Comparison of ENCODE assay signal across 9 cellular contexts in genomic region chr1:156742017-156742416, GRCh38. TPM values are rescaled to one million over a fixed set of nuclear protein-coding genes. Genes with fewer than 3 reads are reported as not detected.
A peak's percentile ranks its signal among the peaks of the same experiment; 100 is the strongest.
DNase-seq lines count a peak whose midpoint lies in the region; ATAC-seq and TF ChIP-seq lines count a peak whose summit lies in the region.
"Had no signal": no experiment of that assay in that cellular context is flagged by ENCODE, and none has a peak within 500 bp of the region (broad histone marks: within the 10 kb centered on the region; RNA-seq: fewer than 3 reads in every experiment).

No MANE protein-coding gene starts in this region.

- H4K20me1 ChIP-seq in DND-41 (ENCODE audit: insufficient read depth, low read length) = peaks cover 24% of the 10 kb centered on the region
- H4K20me1 ChIP-seq in OCI-LY7 (ENCODE audit: insufficient read depth, low read length) = peaks cover 9% of the 10 kb centered on the region; the same call in 1 of the 2 replicates

- no peak overlapping the region for H2BK12ac ChIP-seq in trophoblast cell (ENCODE audit: low read length)

- H3K27ac ChIP-seq in DND-41 (ENCODE audit: low read length) (peak overlapping the region; percentile 79), OCI-LY7 (ENCODE audit: low read depth, low read length, poor library complexity, severe bottlenecking) (peak overlapping the region; percentile 70), trophoblast cell (ENCODE audit: low read depth, low read length) (peak overlapping the region; percentile 59)
- H3K27ac ChIP-seq in effector memory CD4-positive, alpha-beta T cell (ENCODE audit: insufficient read depth, low read length, poor library complexity, severe bottlenecking) = peak overlapping the region; percentile 74

- H3K36me3 ChIP-seq in DND-41 (ENCODE audit: insufficient read depth, low read length) (peaks cover 68% of the 10 kb centered on the region), OCI-LY7 (ENCODE audit: insufficient read depth, low read length) (peaks cover 81% of the 10 kb centered on the region), trophoblast cell (ENCODE audit: control insufficient read depth in 1 of 2, insufficient read depth in 2 of 2, low read length in 2 of 2) (peaks cover 38 to 50% of the 10 kb centered on the region in 2 experiments)
- H3K36me3 ChIP-seq in effector memory CD4-positive, alpha-beta T cell (ENCODE audit: control insufficient read depth, insufficient read depth, low read length) = peaks cover 40% of the 10 kb centered on the region

- H3K4me2 ChIP-seq in DND-41 (ENCODE audit: insufficient read depth, low read length) (peak overlapping the region; percentile 57), OCI-LY7 (ENCODE audit: low read length) (peak overlapping the region; percentile 67), trophoblast cell (ENCODE audit: low read length) (no peak overlapping the region)

- DNase-seq in DND-41 (no peak), OCI-LY7 (ENCODE audit: low spot score) (no peak), trophoblast cell (no peak), NCI-H1048 (lab: John Stamatoyannopoulos, UW) (no peak), AG20443 (ENCODE audit: low spot score) (no peak), HK-2 (ENCODE audit: unreplicated experiment) (no peak)
- no peak for DNase-seq in effector memory CD4-positive, alpha-beta T cell
- DNase-seq: SHP77 treated with DMSO at 0.1 percent for 48 hours had no signal

- peak overlapping the region in 1 of 2 experiments; percentile 48; a peak in 2 of 4 replicates for H3K4me3 ChIP-seq in DND-41 (ENCODE audit: low read depth in 1 of 2, low read length in 2 of 2)
- no peak overlapping the region for H3K4me3 ChIP-seq in OCI-LY7 (ENCODE audit: low read depth, low read length, poor library complexity, severe bottlenecking)
- H3K4me3 ChIP-seq in effector memory CD4-positive, alpha-beta T cell (ENCODE audit: insufficient read depth, low read depth, low read length, poor library complexity, severe bottlenecking) = no peak overlapping the region
- H3K4me3 ChIP-seq in trophoblast cell (ENCODE audit: low read depth, low read length) = no peak overlapping the region

- no peaks in the 10 kb centered on the region for H3K27me3 ChIP-seq in DND-41 (ENCODE audit: insufficient read depth, low read length, poor library complexity)
- H3K27me3 ChIP-seq in effector memory CD4-positive, alpha-beta T cell (replicated peaks; ENCODE audit: control insufficient read depth, insufficient read depth, low read length, poor library complexity, severe bottlenecking) = no peaks in the 10 kb centered on the region
- no peaks in the 10 kb centered on the region for H3K27me3 ChIP-seq in trophoblast cell (ENCODE audit: insufficient read depth, low read length)

- no peak for TF ChIP-seq CTCF in DND-41 (IDR thresholded peaks at IDR 0.05; ENCODE audit: borderline replicate concordance, extremely low read depth, low read length, poor library complexity, severe bottlenecking)
- no peak for TF ChIP-seq CTCF in OCI-LY7 (conservative IDR thresholded peaks at IDR 0.05; ENCODE audit: low read length)

- H3K4me1 ChIP-seq in DND-41 (ENCODE audit: insufficient read depth, low read length) (peaks cover 47% of the 10 kb centered on the region), OCI-LY7 (ENCODE audit: insufficient read depth, low read length, poor library complexity, severe bottlenecking) (peaks cover 37% of the 10 kb centered on the region), trophoblast cell (ENCODE audit: control insufficient read depth in 1 of 2, insufficient read depth in 2 of 2, low read length in 2 of 2) (peaks cover 15 to 16% of the 10 kb centered on the region in 2 experiments)
- H3K4me1 ChIP-seq in effector memory CD4-positive, alpha-beta T cell (ENCODE audit: control insufficient read depth, insufficient read depth, low read length, poor library complexity, severe bottlenecking) = peaks cover 26% of the 10 kb centered on the region

- H3K9me2 ChIP-seq in OCI-LY7 (ENCODE audit: insufficient read depth, low read length) = no peaks in the 10 kb centered on the region

- BruUV-seq in OCI-LY7 (replicated peaks; lab: Mats Ljungman, UMichigan) = no TSS peak

- H3K9me3 ChIP-seq in DND-41 (ENCODE audit: insufficient read depth, low read length, severe bottlenecking) (no peaks in the 10 kb centered on the region), OCI-LY7 (ENCODE audit: low read length) (no peaks in the 10 kb centered on the region), trophoblast cell (ENCODE audit: insufficient read depth, low read depth, low read length) (no peaks in the 10 kb centered on the region)
- H3K9me3 ChIP-seq in effector memory CD4-positive, alpha-beta T cell (ENCODE audit: control insufficient read depth, low read length) = no peaks in the 10 kb centered on the region

- H2AFZ ChIP-seq in DND-41 (ENCODE audit: low read depth, low read length) (no peak overlapping the region), OCI-LY7 (ENCODE audit: low read length) (no peak overlapping the region), trophoblast cell (ENCODE audit: insufficient read depth, low read length, poor library complexity) (no peak overlapping the region)

- no peak overlapping the region for H2AK5ac ChIP-seq in trophoblast cell (ENCODE audit: low read length)

- no peak overlapping the region for H3K18ac ChIP-seq in trophoblast cell (ENCODE audit: low read length)

- H3K23ac ChIP-seq in trophoblast cell (ENCODE audit: low read length) = no peak overlapping the region

- POLR2A ChIA-PET in OCI-LY7 (lab: Charles Lee) = interaction anchor here (1.2 to 2.7 kb wide), 4 partner anchors 14 to 25 kb away, joined by 3 to 16 read pairs (median 4); partner anchors contain the start of genes METTL25B and PRCC

- H3K14ac ChIP-seq in trophoblast cell (ENCODE audit: low read length) = no peak overlapping the region

- H3K9ac ChIP-seq in DND-41 (ENCODE audit: low read depth, low read length) = no peak overlapping the region
- no peak overlapping the region for H3K9ac ChIP-seq in trophoblast cell (ENCODE audit: low read length)

- intact Hi-C loops in OCI-LY7 (cut with micrococcal nuclease; ENCODE audit: unreplicated experiment) = loop anchor here (1.0 kb wide), 1 partner anchor 9 kb away; the partner anchor contains the start of gene HDGF

- CTCF ChIA-PET in OCI-LY7 (lab: Charles Lee; ENCODE audit: unreplicated experiment) = interaction anchor here (0.6 to 1.1 kb wide), 2 partner anchors 16 to 988 kb away, joined by 3 read pairs; no protein-coding TSS in a partner anchor

- H3K79me2 ChIP-seq in DND-41 (ENCODE audit: insufficient read depth, low read length) (peaks cover 53% of the 10 kb centered on the region), OCI-LY7 (ENCODE audit: insufficient read depth, low read depth, low read length) (peaks cover 35% of the 10 kb centered on the region), trophoblast cell (ENCODE audit: control insufficient read depth, insufficient read depth, low read length, poor library complexity) (peaks cover 12% of the 10 kb centered on the region)

- H4K12ac ChIP-seq in trophoblast cell (ENCODE audit: low read depth, low read length) = no peak overlapping the region

- no peak for ATAC-seq in DND-41 (ENCODE audit: insufficient read depth, low read depth)
- no peak for ATAC-seq in HG02981 (IDR thresholded peaks at IDR 0.05; ENCODE audit: unreplicated experiment)

- H3K79me1 ChIP-seq in trophoblast cell (ENCODE audit: low read length) = peaks cover 11% of the 10 kb centered on the region

- no peak overlapping the region for H2BK5ac ChIP-seq in trophoblast cell (ENCODE audit: low read depth, low read length, poor library complexity)

- WGBS in trophoblast cell (ENCODE audit: extremely low coverage, insufficient coverage, insufficient read length) = no CpG with 5 or more reads among the region's 3 CpGs

- H4K91ac ChIP-seq in trophoblast cell (ENCODE audit: low read depth, low read length) = no peak overlapping the region

- no peak overlapping the region for H3K4ac ChIP-seq in trophoblast cell (ENCODE audit: low read depth, low read length)

- H4K8ac ChIP-seq in trophoblast cell (ENCODE audit: low read depth, low read length) = no peak overlapping the region

- H2BK120ac ChIP-seq in trophoblast cell (ENCODE audit: insufficient read depth, low read length, poor library complexity) = no peak overlapping the region

RNA-seq across cellular contexts. Expression of gene MRPL24, which starts 1.1 kb away (rescaled TPM):
- total RNA-seq in OCI-LY7 (2014; rRNA removed; shearing (Covaris generic)) = 55.3 and 69.0 TPM in 2 replicates
- 49.3 and 56.6 TPM in 2 replicates for total RNA-seq in OCI-LY7 (2022)
- 40.5 and 40.7 TPM in 2 replicates for polyA plus RNA-seq in trophoblast cell (2013)

RNA-seq across cellular contexts. Expression of gene HDGF, which starts 9.5 kb away (rescaled TPM):
- 291 and 346 TPM in 2 replicates for total RNA-seq in OCI-LY7 (2014; rRNA removed; shearing (Covaris generic))
- total RNA-seq in OCI-LY7 (2022) = 315 and 329 TPM in 2 replicates
- 216 and 223 TPM in 2 replicates for polyA plus RNA-seq in trophoblast cell (2013)

RNA-seq across cellular contexts. Expression of gene ISG20L2, which starts 13.5 kb away (rescaled TPM):
- total RNA-seq in OCI-LY7 (2014; rRNA removed; shearing (Covaris generic)) = 36.5 and 37.9 TPM in 2 replicates
- 71.3 and 74.1 TPM in 2 replicates for total RNA-seq in OCI-LY7 (2022)
- 44.2 and 46.1 TPM in 2 replicates for polyA plus RNA-seq in trophoblast cell (2013)

RNA-seq across cellular contexts. Expression of gene METTL25B, which starts 13.7 kb away (rescaled TPM):
- 24.7 and 28.0 TPM in 2 replicates for total RNA-seq in OCI-LY7 (2014; rRNA removed; shearing (Covaris generic))
- total RNA-seq in OCI-LY7 (2022) = 45.6 and 54.1 TPM in 2 replicates
- 15.9 and 18.0 TPM in 2 replicates for polyA plus RNA-seq in trophoblast cell (2013)

RNA-seq across cellular contexts. Expression of gene PRCC, which starts 25.3 kb away (rescaled TPM):
- total RNA-seq in OCI-LY7 (2014; rRNA removed; shearing (Covaris generic)) = 53.7 and 54.0 TPM in 2 replicates
- total RNA-seq in OCI-LY7 (2022) = 81.5 and 82.9 TPM in 2 replicates
- 156 and 169 TPM in 2 replicates for polyA plus RNA-seq in trophoblast cell (2013)
